ENCODE assay signal across 15 cellular contexts in genomic region chr7:86790383-86790782, GRCh38.
A peak's percentile ranks its signal among the peaks of the same experiment; 100 is the strongest.
DNase-seq lines count a peak whose midpoint lies in the region; ATAC-seq lines count a peak whose summit lies in the region.
"Had no signal": no experiment of that assay in that cellular context is flagged by ENCODE, and none has a peak within 500 bp of the region (broad histone marks: within the 10 kb centered on the region; RNA-seq: fewer than 3 reads in every experiment).

No MANE protein-coding gene starts in this region.

- H3K27me3 Mint-ChIP-seq in activated T-helper 17 cell treated with anti-CD3 and anti-CD28 coated beads, Interleukin-2, amount 50 U/mL, for 72 hours: peaks cover 4% of the 10 kb centered on the region

- ATAC-seq in GM18858 (IDR thresholded peaks at IDR 0.05; ENCODE audit: unreplicated experiment) (peak; percentile 52), GM21515 (IDR thresholded peaks at IDR 0.05; ENCODE audit: unreplicated experiment) (peak; percentile 48), HG02938 (IDR thresholded peaks at IDR 0.05; ENCODE audit: unreplicated experiment) (peak; percentile 56), HG03558 (IDR thresholded peaks at IDR 0.05; ENCODE audit: extremely low read depth, unreplicated experiment) (peak; percentile 37)
- ATAC-seq in activated T-helper 17 cell treated with anti-CD3 and anti-CD28 coated beads, Interleukin-2, amount 50 U/mL, for 72 hours (replicated peaks): no peak

- no peak overlapping the region for H3K4me3 Mint-ChIP-seq in activated T-helper 17 cell treated with anti-CD3 and anti-CD28 coated beads, Interleukin-2, amount 50 U/mL, for 72 hours
- H3K4me3 Mint-ChIP-seq: IgD-negative memory B cell had no signal

- no peaks in the 10 kb centered on the region for H3K36me3 Mint-ChIP-seq in activated T-helper 17 cell treated with anti-CD3 and anti-CD28 coated beads, Interleukin-2, amount 50 U/mL, for 72 hours (ENCODE audit: low read depth)
- H3K36me3 Mint-ChIP-seq: IgD-negative memory B cell had no signal

- no peaks in the 10 kb centered on the region for H3K9me3 Mint-ChIP-seq in activated T-helper 17 cell treated with anti-CD3 and anti-CD28 coated beads, Interleukin-2, amount 50 U/mL, for 72 hours
- H3K9me3 Mint-ChIP-seq: activated T-helper 2 cell treated with anti-CD3 and anti-CD28 coated beads, Interferon-gamma antibody, Interleukin-2, Interleukin-4, amounts not matched to agents 10 μg/mL and 5 μg/mL and 100 μg/mL, durations not matched to agents 14 hours and 24 hours and 36 hours; IgD-negative memory B cell had no signal

- no peak overlapping the region for H3K27ac Mint-ChIP-seq in activated T-helper 17 cell treated with anti-CD3 and anti-CD28 coated beads, Interleukin-2, amount 50 U/mL, for 72 hours
- H3K27ac Mint-ChIP-seq: activated T-helper 2 cell treated with anti-CD3 and anti-CD28 coated beads, Interferon-gamma antibody, Interleukin-2, Interleukin-4, amounts not matched to agents 10 μg/mL and 5 μg/mL and 100 μg/mL, durations not matched to agents 14 hours and 24 hours and 36 hours; IgD-negative memory B cell had no signal

- DNase-seq in mesenteric fat pad (ENCODE audit: low spot score) (no peak), T-helper 2 cell (no peak), NCI-H446 treated with DMSO at 0.1 percent for 48 hours (lab: John Stamatoyannopoulos, UW) (no peak)
- DNase-seq: DMS 273 treated with DMSO at 0.1 percent for 48 hours; effector CD8-positive, alpha-beta T cell; HCEC 1CT; NCI-H1105 treated with DMSO at 0.1 percent for 48 hours; NCI-H524 treated with DMSO at 0.1 percent for 48 hours had no signal

- H3K4me1 Mint-ChIP-seq in activated T-helper 17 cell treated with anti-CD3 and anti-CD28 coated beads, Interleukin-2, amount 50 U/mL, for 72 hours: no peaks in the 10 kb centered on the region
